ENCODE assay signal across 8 cellular contexts in the genomic region with DNA sequence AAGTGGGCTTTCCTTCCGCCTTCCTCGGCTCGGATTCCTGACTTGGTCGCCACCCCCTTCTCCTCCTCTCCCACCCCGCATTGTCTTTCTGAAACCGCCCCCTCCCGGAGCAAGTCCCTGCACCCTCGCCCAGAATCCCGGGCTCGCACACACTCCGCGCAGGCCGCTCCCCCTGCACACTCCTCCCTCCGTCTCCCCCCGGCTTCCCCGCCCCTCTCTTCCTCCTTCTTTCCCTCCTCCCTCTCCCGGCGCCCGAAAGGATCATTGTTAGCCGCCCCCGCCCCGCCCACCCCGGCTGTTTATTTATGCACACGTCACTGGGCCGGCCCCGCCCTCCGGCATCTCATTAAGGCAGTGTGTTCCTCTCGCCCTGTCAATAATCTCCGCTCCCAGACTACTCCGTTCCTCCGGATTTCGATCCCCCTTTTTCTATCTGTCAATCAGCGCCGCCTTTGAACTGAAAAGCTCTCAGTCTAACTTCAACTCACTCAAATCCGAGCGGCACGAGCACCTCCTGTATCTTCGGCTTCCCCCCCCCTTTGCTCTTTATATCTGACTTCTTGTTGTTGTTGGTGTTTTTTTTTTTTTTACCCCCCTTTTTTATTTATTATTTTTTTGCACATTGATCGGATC. TPM values are rescaled to one million over a fixed set of nuclear protein-coding genes. Genes with fewer than 3 reads are reported as not detected.
DNase-seq lines count a peak whose midpoint lies in the region; ATAC-seq, FAIRE-seq and TF ChIP-seq lines count a peak whose summit lies in the region.

A gene (plus strand): TSS at position 373 of the 633 bp plus-strand sequence. CDS start 510 bp downstream, outside the sequence.

- H3K9me3 Mint-ChIP-seq in activated naive CD4-positive, alpha-beta T cell treated with anti-CD3 and anti-CD28 coated beads, Interleukin-2, amount 50 U/mL, for 24 hours, result no peaks in the 10 kb centered on the region
- H3K9me3 Mint-ChIP-seq in nephron, result no peaks in the 10 kb centered on the region

- H3K4me1 ChIP-seq in SJSA1 (replicated peaks), result peaks cover 16% of the 10 kb centered on the region

- H3K4me3 ChIP-seq in AG04449 (ENCODE audit: low read depth, low read length) (peak within 1 kb of the TSS; percentile 70), SJSA1 (peak within 1 kb of the TSS; percentile 56)

- H3K4me3 Mint-ChIP-seq in activated naive CD4-positive, alpha-beta T cell treated with anti-CD3 and anti-CD28 coated beads, Interleukin-2, amount 50 U/mL, for 24 hours, result peak within 1 kb of the TSS; percentile 95
- H3K4me3 Mint-ChIP-seq in nephron, result peak within 1 kb of the TSS; percentile 96 to 98 (median 97)

- peak; percentile 61 for ATAC-seq in GM19463 (IDR thresholded peaks at IDR 0.05; ENCODE audit: unreplicated experiment)

- CTCF ChIA-PET in AG04449 (lab: Yijun Ruan, JAX), result interaction anchor here (1.2 kb wide), 1 partner anchor 179 kb away, joined by 3 read pairs; no protein-coding TSS in a partner anchor

- peaks cover 29% of the 10 kb centered on the region for H3K4me1 Mint-ChIP-seq in activated naive CD4-positive, alpha-beta T cell treated with anti-CD3 and anti-CD28 coated beads, Interleukin-2, amount 50 U/mL, for 24 hours
- H3K4me1 Mint-ChIP-seq in nephron, result peaks cover 47% of the 10 kb centered on the region

- TF ChIP-seq CTCF in AG04449 (IDR thresholded peaks at IDR 0.05; ENCODE audit: insufficient read depth, low read length, missing control alignments), result peak; percentile 1
- no peak for TF ChIP-seq CTCF in nephron (IDR thresholded peaks at IDR 0.05; ENCODE audit: unreplicated experiment in 3 of 3)

- no peaks in the 10 kb centered on the region for H3K27me3 ChIP-seq in SJSA1 (replicated peaks)

- peak within 1 kb of the TSS; percentile 85 for H3K27ac ChIP-seq in SJSA1

- no peak for DNase-seq in AG04449 (ENCODE audit: low read depth, low spot score)
- peak; percentile 88 for DNase-seq in NAMALWA (ENCODE audit: low spot score)
- DNase-seq in SJSA1 (ENCODE audit: low read depth in 1 of 2, low spot score in 2 of 2), result peak; percentile 90 to 98
- peak; percentile 81 to 84 for DNase-seq in frontal cortex (ENCODE audit: low spot score in 2 of 2)
- DNase-seq in superior temporal gyrus (ENCODE audit: extremely low spot score), result peak; percentile 92

- peaks cover 21% of the 10 kb centered on the region for H3K27me3 Mint-ChIP-seq in activated naive CD4-positive, alpha-beta T cell treated with anti-CD3 and anti-CD28 coated beads, Interleukin-2, amount 50 U/mL, for 24 hours
- H3K27me3 Mint-ChIP-seq in nephron (ENCODE audit: low read depth), result no peaks in the 10 kb centered on the region

- H3K36me3 ChIP-seq in SJSA1, result peaks cover 7% of the 10 kb centered on the region

- H3K36me3 Mint-ChIP-seq in activated naive CD4-positive, alpha-beta T cell treated with anti-CD3 and anti-CD28 coated beads, Interleukin-2, amount 50 U/mL, for 24 hours, result no peaks in the 10 kb centered on the region
- H3K36me3 Mint-ChIP-seq in nephron (ENCODE audit: low read depth), result peaks cover 4% of the 10 kb centered on the region

- POLR2A ChIA-PET in AG04449 (lab: Yijun Ruan, JAX), result interaction anchor here (0.5 to 1.2 kb wide), 2 partner anchors 8 to 434 kb away, joined by 4 read pairs; no protein-coding TSS in a partner anchor

- H3K27ac Mint-ChIP-seq in activated naive CD4-positive, alpha-beta T cell treated with anti-CD3 and anti-CD28 coated beads, Interleukin-2, amount 50 U/mL, for 24 hours, result peak within 1 kb of the TSS; percentile 72
- peak within 1 kb of the TSS; percentile 99 to 100 (median 99) for H3K27ac Mint-ChIP-seq in nephron

- no peaks in the 10 kb centered on the region for H3K9me3 ChIP-seq in SJSA1 (replicated peaks)

- no peak for FAIRE-seq in frontal cortex (lab: Jason Lieb, UNC)

RNA-seq across cellular contexts. Expression of the gene that starts here (rescaled TPM):
- total RNA-seq in SJSA1 (2014; rRNA removed; shearing (Covaris generic)), result 4.4 and 6.4 TPM in 2 replicates
- 0.82 TPM for total RNA-seq in frontal cortex

Comparison
In these comparisons a context has a peak if more than half of its experiments do, and no peak if none do; other contexts are left out.
1. Peak in DNase-seq in frontal cortex; RNA of the gene not detected or under 1 TPM.